ENCODE assay signal across 18 cellular contexts in the genomic region with DNA sequence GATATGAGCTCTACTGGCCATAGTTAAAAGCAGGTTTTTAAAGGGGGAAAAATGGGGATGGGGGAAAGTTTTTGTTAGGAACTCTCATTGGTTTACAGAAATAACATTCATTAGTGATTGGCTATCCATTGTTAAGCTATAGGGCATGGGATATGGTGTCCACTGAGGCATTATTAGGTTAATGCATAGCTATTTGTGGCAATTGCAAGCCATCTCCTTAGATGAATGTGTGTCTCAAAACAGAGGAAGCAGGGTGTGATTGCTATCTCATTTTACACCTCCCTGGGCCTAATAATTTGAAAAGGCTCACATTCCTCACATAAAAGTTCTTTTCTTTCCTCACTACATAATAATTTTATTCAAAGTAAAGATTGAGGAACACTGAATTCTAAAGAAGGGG.
DNase-seq lines count a peak whose midpoint lies in the region; ATAC-seq, FAIRE-seq and TF ChIP-seq lines count a peak whose summit lies in the region.
"Had no signal": no experiment of that assay in that cellular context is flagged by ENCODE, and none has a peak within 500 bp of the region (broad histone marks: within the 10 kb centered on the region; RNA-seq: fewer than 3 reads in every experiment).

No MANE protein-coding gene starts in this region.

- H3K36me3 Mint-ChIP-seq in activated T-cell treated with anti-CD3 and anti-CD28 coated beads, Interleukin-2, amount 50 U/mL, for 72 hours (ENCODE audit: insufficient read depth in 2 of 2), result no peaks in the 10 kb centered on the region
- H3K36me3 Mint-ChIP-seq in WTC11, result peaks cover 15% of the 10 kb centered on the region
- H3K36me3 Mint-ChIP-seq: CD4-positive, CD25-positive, alpha-beta regulatory T cell had no signal

- no peaks in the 10 kb centered on the region for H3K27me3 Mint-ChIP-seq in activated T-cell treated with anti-CD3 and anti-CD28 coated beads, Interleukin-2, amount 50 U/mL, for 72 hours (ENCODE audit: low read depth)
- no peaks in the 10 kb centered on the region for H3K27me3 Mint-ChIP-seq in WTC11 (ENCODE audit: low read depth)
- H3K27me3 Mint-ChIP-seq: B cell; CD8-positive, alpha-beta memory T cell had no signal

- TF ChIP-seq POLR2A in GM12891 (IDR thresholded peaks at IDR 0.05; ENCODE audit: low read depth, low read length), result no peak

- POLR2A ChIA-PET in WTC11 (lab: Charles Lee), result no interaction called here

- no peaks in the 10 kb centered on the region for H3K4me1 Mint-ChIP-seq in activated T-cell treated with anti-CD3 and anti-CD28 coated beads, Interleukin-2, amount 50 U/mL, for 72 hours (ENCODE audit: low read depth)
- H3K4me1 Mint-ChIP-seq in WTC11, result peaks cover 63% of the 10 kb centered on the region
- H3K4me1 Mint-ChIP-seq: B cell; CD4-positive, CD25-positive, alpha-beta regulatory T cell; CD8-positive, alpha-beta memory T cell had no signal

- no peak for DNase-seq in activated T-cell treated with anti-CD3 and anti-CD28 coated beads, Interleukin-2, amount 50 U/mL, for 72 hours
- DNase-seq in activated T-cell treated with anti-CD3 and anti-CD28 coated beads, Interleukin-2, amount 50 U/mL, for 1 hour, result no peak
- DNase-seq in WTC11 (ENCODE audit: low spot score) (no peak), iPS DF 19.7 (ENCODE audit: low read depth, low spot score) (peak; percentile 5), NCI-H2227 (lab: John Stamatoyannopoulos, UW; ENCODE audit: unreplicated experiment) (no peak), GM12891 (ENCODE audit: insufficient read length, low spot score) (no peak)
- DNase-seq: CD4-positive, CD25-positive, alpha-beta regulatory T cell; CD8-positive, alpha-beta memory T cell; DMS 273 treated with DMSO at 0.1 percent for 48 hours; DMS79; EL; GDM1; HFFc6 had no signal

- no peak for TF ChIP-seq CTCF in WTC11 (IDR thresholded peaks at IDR 0.05)

- no peak for ATAC-seq in activated T-cell treated with anti-CD3 and anti-CD28 coated beads, Interleukin-2, amount 50 U/mL, for 72 hours (replicated peaks in 1 of 2)
- peak; percentile 72 for ATAC-seq in WTC11
- ATAC-seq: GM12878 had no signal

- H3K9me3 Mint-ChIP-seq in activated T-cell treated with anti-CD3 and anti-CD28 coated beads, Interleukin-2, amount 50 U/mL, for 72 hours, result no peaks in the 10 kb centered on the region
- peaks cover 14% of the 10 kb centered on the region for H3K9me3 Mint-ChIP-seq in WTC11

- no peak overlapping the region for H3K4me3 Mint-ChIP-seq in activated T-cell treated with anti-CD3 and anti-CD28 coated beads, Interleukin-2, amount 50 U/mL, for 72 hours
- no peak overlapping the region for H3K4me3 Mint-ChIP-seq in WTC11
- H3K4me3 Mint-ChIP-seq: B cell; CD4-positive, CD25-positive, alpha-beta regulatory T cell; CD8-positive, alpha-beta memory T cell; HFFc6 had no signal

- CTCF ChIA-PET in WTC11 (lab: Charles Lee), result no interaction called here

- FAIRE-seq in GM12891 (lab: Jason Lieb, UNC), result no peak
- FAIRE-seq: A204.1, D721Med, GM12878, GM18507 had no signal

- H3K27ac Mint-ChIP-seq in activated T-cell treated with anti-CD3 and anti-CD28 coated beads, Interleukin-2, amount 50 U/mL, for 72 hours, result peak overlapping the region; percentile 38
- peak overlapping the region; percentile 48 for H3K27ac Mint-ChIP-seq in WTC11
- H3K27ac Mint-ChIP-seq: B cell; CD8-positive, alpha-beta memory T cell; HFFc6 had no signal

TF ChIP-seq in WTC11, 78 proteins besides CTCF, POLR2A, EP300 and RAD21 (continues in another document):
- no peak for TF ChIP-seq ZNF232 (CRISPR knock-in tag; IDR thresholded peaks at IDR 0.05)
- no peak for TF ChIP-seq MLX (CRISPR knock-in tag; IDR thresholded peaks at IDR 0.05)
- no peak for TF ChIP-seq ZNF138 (CRISPR knock-in tag; conservative IDR thresholded peaks at IDR 0.05)
- TF ChIP-seq, protein P1, sequence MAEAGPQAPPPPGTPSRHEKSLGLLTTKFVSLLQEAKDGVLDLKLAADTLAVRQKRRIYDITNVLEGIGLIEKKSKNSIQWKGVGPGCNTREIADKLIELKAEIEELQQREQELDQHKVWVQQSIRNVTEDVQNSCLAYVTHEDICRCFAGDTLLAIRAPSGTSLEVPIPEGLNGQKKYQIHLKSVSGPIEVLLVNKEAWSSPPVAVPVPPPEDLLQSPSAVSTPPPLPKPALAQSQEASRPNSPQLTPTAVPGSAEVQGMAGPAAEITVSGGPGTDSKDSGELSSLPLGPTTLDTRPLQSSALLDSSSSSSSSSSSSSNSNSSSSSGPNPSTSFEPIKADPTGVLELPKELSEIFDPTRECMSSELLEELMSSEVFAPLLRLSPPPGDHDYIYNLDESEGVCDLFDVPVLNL (CRISPR knock-in tag; IDR thresholded peaks at IDR 0.05; ENCODE audit: borderline replicate concordance, low read depth), result no peak
- no peak for TF ChIP-seq JAZF1 (CRISPR knock-in tag; IDR thresholded peaks at IDR 0.05)
- no peak for TF ChIP-seq USF1 (CRISPR knock-in tag; IDR thresholded peaks at IDR 0.05)
- TF ChIP-seq, protein P2, sequence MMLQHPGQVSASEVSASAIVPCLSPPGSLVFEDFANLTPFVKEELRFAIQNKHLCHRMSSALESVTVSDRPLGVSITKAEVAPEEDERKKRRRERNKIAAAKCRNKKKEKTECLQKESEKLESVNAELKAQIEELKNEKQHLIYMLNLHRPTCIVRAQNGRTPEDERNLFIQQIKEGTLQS (CRISPR knock-in tag; conservative IDR thresholded peaks at IDR 0.05), result no peak
- no peak for TF ChIP-seq ZNF219 (CRISPR knock-in tag; IDR thresholded peaks at IDR 0.05; ENCODE audit: borderline replicate concordance)
- TF ChIP-seq E2F5 (CRISPR knock-in tag; IDR thresholded peaks at IDR 0.05), result no peak

TF ChIP-seq in GM12891, 5 proteins besides CTCF, POLR2A, EP300 and RAD21:
- TF ChIP-seq POLR2AphosphoS5 (IDR thresholded peaks at IDR 0.05; ENCODE audit: low read depth, low read length) (no peak), TAF1 (IDR thresholded peaks at IDR 0.05; ENCODE audit: low read depth, low read length) (no peak), PAX5 (IDR thresholded peaks at IDR 0.05; ENCODE audit: insufficient read depth, low read length, severe bottlenecking) (no peak), POU2F2 (IDR thresholded peaks at IDR 0.05; ENCODE audit: low read depth, low read length) (no peak), SPI1 (IDR thresholded peaks at IDR 0.05; ENCODE audit: low read depth, low read length) (no peak)
